In genomic region chr20:57392512-57393271, GRCh38 we compare ENCODE assay signal across 8 cellular contexts. TPM values are rescaled to one million over a fixed set of nuclear protein-coding genes. Genes with fewer than 3 reads are reported as not detected.
A peak's percentile ranks its signal among the peaks of the same experiment; 100 is the strongest.
DNase-seq lines count a peak whose midpoint lies in the region; ATAC-seq, FAIRE-seq and TF ChIP-seq lines count a peak whose summit lies in the region.

No MANE protein-coding gene starts in this region.

- DNase-seq in GM12864 (ENCODE audit: low read depth): no peak
- DNase-seq in MG63: no peak
- peak; percentile 53 for DNase-seq in activated T-cell treated with anti-CD3 and anti-CD28 coated beads for 4 hours
- no peak for DNase-seq in fibroblast of lung (ENCODE audit: low read depth in 2 of 2)
- DNase-seq in urothelium cell line (ENCODE audit: low spot score): no peak
- DNase-seq in sciatic nerve (ENCODE audit: low spot score): no peak

- H3K4me3 ChIP-seq in GM12864 (ENCODE audit: low read depth, low read length) (peak overlapping the region; percentile 92), MG63 (peak overlapping the region; percentile 70), fibroblast of lung (replicated peaks in 1 of 4; ENCODE audit: control extremely low read depth in 1 of 4, insufficient read depth in 1 of 4, low read depth in 3 of 4, low read length in 4 of 4) (peak overlapping the region; percentile 29 to 69 (median 50)), parathyroid adenoma (ENCODE audit: low read depth, low read length) (peak overlapping the region; percentile 36)

- peaks cover 3% of the 10 kb centered on the region for H3K4me1 ChIP-seq in fibroblast of lung (ENCODE audit: control insufficient read depth, extremely low read depth, insufficient read depth, low read length)
- no peaks in the 10 kb centered on the region for H3K4me1 ChIP-seq in parathyroid adenoma

- H3K79me2 ChIP-seq in fibroblast of lung (ENCODE audit: control insufficient read depth, insufficient read depth, low read length) (no peaks in the 10 kb centered on the region), parathyroid adenoma (no peaks in the 10 kb centered on the region)

- H3K36me3 ChIP-seq in MG63 (peaks cover 44% of the 10 kb centered on the region), fibroblast of lung (ENCODE audit: control insufficient read depth, insufficient read depth, low read length) (peaks cover 4% of the 10 kb centered on the region), parathyroid adenoma (ENCODE audit: control insufficient read depth, insufficient read depth, low read length) (no peaks in the 10 kb centered on the region)

- H3K9me3 ChIP-seq in MG63: no peaks in the 10 kb centered on the region
- H3K9me3 ChIP-seq in fibroblast of lung (ENCODE audit: control insufficient read depth, insufficient read depth, low read depth, low read length): no peaks in the 10 kb centered on the region
- no peaks in the 10 kb centered on the region for H3K9me3 ChIP-seq in parathyroid adenoma (ENCODE audit: control insufficient read depth, low read length)

- TF ChIP-seq CTCF in GM12864 (IDR thresholded peaks at IDR 0.05; ENCODE audit: low read depth, low read length, missing control alignments): no peak
- no peak for TF ChIP-seq CTCF in fibroblast of lung (conservative IDR thresholded peaks at IDR 0.05 in 1 of 2, IDR thresholded peaks at IDR 0.05 in 1 of 2; ENCODE audit: low read depth in 1 of 2, low read length in 2 of 2)
- TF ChIP-seq CTCF in parathyroid adenoma (IDR thresholded peaks at IDR 0.05): no peak

- H3K27ac ChIP-seq in fibroblast of lung (ENCODE audit: insufficient read depth, low read length) (no peak overlapping the region), parathyroid adenoma (no peak overlapping the region)

- ATAC-seq in sciatic nerve: no peak
- no peak for ATAC-seq in HG02973 (IDR thresholded peaks at IDR 0.05; ENCODE audit: unreplicated experiment)

- peak; percentile 62 for FAIRE-seq in urothelium cell line (lab: Jason Lieb, UNC)

- H3K27me3 ChIP-seq in MG63: no peaks in the 10 kb centered on the region
- H3K27me3 ChIP-seq in fibroblast of lung (ENCODE audit: control insufficient read depth, insufficient read depth, low read length): no peaks in the 10 kb centered on the region
- no peaks in the 10 kb centered on the region for H3K27me3 ChIP-seq in parathyroid adenoma (ENCODE audit: control insufficient read depth, insufficient read depth, low read length)

- H2AFZ ChIP-seq in fibroblast of lung (ENCODE audit: low read length): no peak overlapping the region
- H2AFZ ChIP-seq in parathyroid adenoma: no peak overlapping the region

- no peak overlapping the region for H3K9ac ChIP-seq in fibroblast of lung (ENCODE audit: insufficient read depth, low read length)
- H3K9ac ChIP-seq in parathyroid adenoma: no peak overlapping the region

- H4K20me1 ChIP-seq in fibroblast of lung (ENCODE audit: control insufficient read depth, extremely low read depth, insufficient read depth, low read length): no peaks in the 10 kb centered on the region

- H3K4me2 ChIP-seq in fibroblast of lung (ENCODE audit: extremely low read depth, insufficient read depth, low read length): peak overlapping the region; percentile 90
- peak overlapping the region; percentile 66 for H3K4me2 ChIP-seq in parathyroid adenoma (ENCODE audit: low read length)

- intact Hi-C loops in sciatic nerve (cut with DNase I): loop anchor here (10.0 kb wide), 1 partner anchor 202 kb away; no protein-coding TSS in a partner anchor

RNA-seq across cellular contexts. Expression of gene RBM38, which starts 1.5 kb away (rescaled TPM):
- total RNA-seq in MG63 (2014; rRNA removed; shearing (Covaris generic); ENCODE audit: low replicate concordance): 50.0 and 51.2 TPM in 2 replicates
- 7.9 and 8.5 TPM in 2 replicates for total RNA-seq in fibroblast of lung
- polyA plus RNA-seq in fibroblast of lung: 3.9 and 7.3 TPM in 2 replicates
- 4.6 and 9.9 TPM in 2 replicates for polyA plus RNA-seq in fibroblast of lung (2012)
- polyA minus RNA-seq in fibroblast of lung (ENCODE audit: low replicate concordance): 2.8 and 4.0 TPM in 2 replicates
- total RNA-seq in sciatic nerve: 28.1 TPM

RNA-seq across cellular contexts. Expression of gene RAE1, which starts 41.6 kb away (rescaled TPM):
- 74.3 and 85.5 TPM in 2 replicates for total RNA-seq in MG63 (2014; rRNA removed; shearing (Covaris generic); ENCODE audit: low replicate concordance)
- total RNA-seq in fibroblast of lung (22.9 and 27.2 TPM in 2 replicates), sciatic nerve (17.5 TPM)
- polyA plus RNA-seq in fibroblast of lung: 39.4 and 52.8 TPM in 2 replicates
- polyA plus RNA-seq in fibroblast of lung (2012): 21.4 and 36.3 TPM in 2 replicates
- polyA minus RNA-seq in fibroblast of lung (ENCODE audit: low replicate concordance): 16.6 and 44.8 TPM in 2 replicates

Comparison
In these comparisons a context has a peak if more than half of its experiments do, and no peak if none do; other contexts are left out.
1. H3K4me3 ChIP-seq: peak in every context shown above with its lines; median percentile 92 in GM12864; 70 in MG63; 50 in fibroblast of lung; 36 in parathyroid adenoma.